Comparison of ENCODE assay signal across 8 cellular contexts in the genomic region with DNA sequence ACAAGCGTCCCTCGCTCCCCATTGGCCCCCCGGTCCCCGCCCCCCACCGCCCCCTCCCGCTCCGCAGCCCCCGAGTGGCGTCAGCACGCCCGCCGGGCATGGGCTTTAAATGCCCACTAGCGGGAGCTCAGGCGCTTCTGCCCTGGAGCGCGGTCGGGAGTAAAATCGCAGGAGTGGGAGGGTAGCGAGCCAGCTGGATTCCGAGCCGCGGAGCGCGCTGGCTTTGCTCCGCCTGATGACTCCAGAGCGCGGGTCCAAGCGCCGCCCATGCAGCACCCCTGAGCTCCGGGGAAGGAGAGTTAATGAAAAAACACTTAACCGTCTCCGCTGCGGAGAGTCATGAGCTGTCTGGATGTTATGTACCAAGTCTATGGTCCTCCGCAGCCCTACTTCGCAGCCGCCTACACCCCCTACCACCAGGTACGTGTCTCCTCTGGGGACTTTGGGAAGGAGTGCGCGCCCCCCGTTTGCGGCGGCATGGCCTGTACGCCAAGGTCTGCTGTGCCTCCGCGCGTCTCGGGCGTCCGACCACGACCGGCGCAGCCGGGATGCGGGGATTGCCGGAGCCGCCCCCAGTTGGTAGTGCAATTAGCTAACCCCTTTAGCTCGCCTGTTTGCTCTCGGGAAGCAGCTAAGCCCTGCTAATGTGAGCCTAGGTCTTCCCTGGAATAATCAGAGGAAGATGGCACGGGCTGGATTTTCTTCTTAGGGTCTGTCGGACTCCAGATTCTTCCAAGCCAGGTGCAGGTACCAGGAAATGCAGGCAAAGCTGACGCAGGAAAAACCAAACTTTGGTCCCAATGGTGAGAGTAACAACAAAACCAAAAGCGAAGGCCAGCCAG. TPM values are rescaled to one million over a fixed set of nuclear protein-coding genes. Genes with fewer than 3 reads are reported as not detected.
DNase-seq lines count a peak whose midpoint lies in the region; ATAC-seq and TF ChIP-seq lines count a peak whose summit lies in the region.

A gene with protein sequence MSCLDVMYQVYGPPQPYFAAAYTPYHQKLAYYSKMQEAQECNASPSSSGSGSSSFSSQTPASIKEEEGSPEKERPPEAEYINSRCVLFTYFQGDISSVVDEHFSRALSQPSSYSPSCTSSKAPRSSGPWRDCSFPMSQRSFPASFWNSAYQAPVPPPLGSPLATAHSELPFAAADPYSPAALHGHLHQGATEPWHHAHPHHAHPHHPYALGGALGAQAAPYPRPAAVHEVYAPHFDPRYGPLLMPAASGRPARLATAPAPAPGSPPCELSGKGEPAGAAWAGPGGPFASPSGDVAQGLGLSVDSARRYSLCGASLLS (plus strand): TSS at position 134 of the 842 bp plus-strand sequence. CDS start 206 bp downstream, at position 340.

- TF ChIP-seq CTCF in GM10248 (IDR thresholded peaks at IDR 0.05; ENCODE audit: control extremely low read depth, extremely low read depth, low read depth, missing control alignments) = no peak
- no peak for TF ChIP-seq CTCF in foreskin fibroblast (IDR thresholded peaks at IDR 0.05; ENCODE audit: low read depth, low read length)
- TF ChIP-seq CTCF in neural cell (IDR thresholded peaks at IDR 0.05; ENCODE audit: poor library complexity, severe bottlenecking) = peak; percentile 7

- POLR2A ChIA-PET in GM10248 (lab: Yijun Ruan, JAX) = interaction anchor here (0.6 kb wide), 1 partner anchor 857 kb away, joined by 5 read pairs; no protein-coding TSS in a partner anchor

- H3K4me3 ChIP-seq in foreskin fibroblast (ENCODE audit: low read depth in 1 of 2, low read length in 2 of 2) (peak within 1 kb of the TSS; percentile 43 to 54), neural cell (ENCODE audit: low read length) (peak within 1 kb of the TSS; percentile 67)

- H3K9me2 ChIP-seq in neural cell (ENCODE audit: insufficient read depth, low read length) = no peaks in the 10 kb centered on the region

- H3K27ac ChIP-seq in neural cell (ENCODE audit: low read length) = no peak within 1 kb of the TSS

- DNase-seq in GM10248 (ENCODE audit: extremely low spot score) (peak; percentile 25), T1000 (lab: John Stamatoyannopoulos, UW) (peak; percentile 57), foreskin fibroblast (peak; percentile 50 to 77)
- DNase-seq in activated effector memory CD4-positive, alpha-beta T cell treated with anti-CD3 and anti-CD28 coated beads, Interleukin-2, amount 50 U/mL, for 16 hours = no peak
- DNase-seq in stimulated activated CD4-positive, alpha-beta T cell treated with anti-CD3 and anti-CD28 coated beads, Interleukin-12 subunit alpha, Interleukin-12 subunit beta, amount 100 ng/mL, for 4 hours = no peak

- TF ChIP-seq EP300 in neural cell (conservative IDR thresholded peaks at IDR 0.05; ENCODE audit: poor library complexity, severe bottlenecking) = no peak

- peak within 1 kb of the TSS; percentile 54 for H3K4me2 ChIP-seq in neural cell (ENCODE audit: low read length)

- ATAC-seq in HG03039 (IDR thresholded peaks at IDR 0.05; ENCODE audit: unreplicated experiment) (peak; percentile 24), HG02588 (IDR thresholded peaks at IDR 0.05; ENCODE audit: unreplicated experiment) (no peak)

- H3K9ac ChIP-seq in neural cell (ENCODE audit: low read length) = no peak within 1 kb of the TSS

- H3F3A ChIP-seq in neural cell (ENCODE audit: insufficient read depth, low read length, poor library complexity, severe bottlenecking) = no peaks in the 10 kb centered on the region

- H3K9me3 ChIP-seq in neural cell (ENCODE audit: low read length) = no peaks in the 10 kb centered on the region

- H2AFZ ChIP-seq in neural cell (ENCODE audit: low read depth, low read length) = no peak within 1 kb of the TSS

- no peaks in the 10 kb centered on the region for H3K79me2 ChIP-seq in neural cell (replicated peaks; ENCODE audit: insufficient read depth, low read length)

- no peak for TF ChIP-seq RAD21 in neural cell (conservative IDR thresholded peaks at IDR 0.05)

- peaks cover 99% of the 10 kb centered on the region for H3K27me3 ChIP-seq in neural cell (ENCODE audit: insufficient read depth, low read depth, low read length)

- no peaks in the 10 kb centered on the region for H3K36me3 ChIP-seq in neural cell (ENCODE audit: insufficient read depth, low read length)

- CTCF ChIA-PET in GM10248 (lab: Yijun Ruan, JAX) = interaction anchor here (1.1 to 1.2 kb wide), 2 partner anchors 13 to 14 kb away, joined by 3 to 4 read pairs; no protein-coding TSS in a partner anchor

- H4K20me1 ChIP-seq in neural cell (ENCODE audit: insufficient read depth) = no peaks in the 10 kb centered on the region

TF ChIP-seq in neural cell, 6 proteins besides CTCF, POLR2A, EP300 and RAD21:
- TF ChIP-seq POLR2AphosphoS5 (IDR thresholded peaks at IDR 0.05) = peak; percentile 9
- no peak for TF ChIP-seq EZH2 (IDR thresholded peaks at IDR 0.05; ENCODE audit: borderline replicate concordance, insufficient read depth, low read length, poor library complexity, severe bottlenecking)
- no peak for TF ChIP-seq MXI1 (conservative IDR thresholded peaks at IDR 0.05; ENCODE audit: poor library complexity, severe bottlenecking)
- TF ChIP-seq SMC3 (conservative IDR thresholded peaks at IDR 0.05; ENCODE audit: poor library complexity) = no peak
- no peak for TF ChIP-seq TAF1 (IDR thresholded peaks at IDR 0.05; ENCODE audit: low read depth)
- TF ChIP-seq, protein P1, sequence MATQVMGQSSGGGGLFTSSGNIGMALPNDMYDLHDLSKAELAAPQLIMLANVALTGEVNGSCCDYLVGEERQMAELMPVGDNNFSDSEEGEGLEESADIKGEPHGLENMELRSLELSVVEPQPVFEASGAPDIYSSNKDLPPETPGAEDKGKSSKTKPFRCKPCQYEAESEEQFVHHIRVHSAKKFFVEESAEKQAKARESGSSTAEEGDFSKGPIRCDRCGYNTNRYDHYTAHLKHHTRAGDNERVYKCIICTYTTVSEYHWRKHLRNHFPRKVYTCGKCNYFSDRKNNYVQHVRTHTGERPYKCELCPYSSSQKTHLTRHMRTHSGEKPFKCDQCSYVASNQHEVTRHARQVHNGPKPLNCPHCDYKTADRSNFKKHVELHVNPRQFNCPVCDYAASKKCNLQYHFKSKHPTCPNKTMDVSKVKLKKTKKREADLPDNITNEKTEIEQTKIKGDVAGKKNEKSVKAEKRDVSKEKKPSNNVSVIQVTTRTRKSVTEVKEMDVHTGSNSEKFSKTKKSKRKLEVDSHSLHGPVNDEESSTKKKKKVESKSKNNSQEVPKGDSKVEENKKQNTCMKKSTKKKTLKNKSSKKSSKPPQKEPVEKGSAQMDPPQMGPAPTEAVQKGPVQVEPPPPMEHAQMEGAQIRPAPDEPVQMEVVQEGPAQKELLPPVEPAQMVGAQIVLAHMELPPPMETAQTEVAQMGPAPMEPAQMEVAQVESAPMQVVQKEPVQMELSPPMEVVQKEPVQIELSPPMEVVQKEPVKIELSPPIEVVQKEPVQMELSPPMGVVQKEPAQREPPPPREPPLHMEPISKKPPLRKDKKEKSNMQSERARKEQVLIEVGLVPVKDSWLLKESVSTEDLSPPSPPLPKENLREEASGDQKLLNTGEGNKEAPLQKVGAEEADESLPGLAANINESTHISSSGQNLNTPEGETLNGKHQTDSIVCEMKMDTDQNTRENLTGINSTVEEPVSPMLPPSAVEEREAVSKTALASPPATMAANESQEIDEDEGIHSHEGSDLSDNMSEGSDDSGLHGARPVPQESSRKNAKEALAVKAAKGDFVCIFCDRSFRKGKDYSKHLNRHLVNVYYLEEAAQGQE (IDR thresholded peaks at IDR 0.05; ENCODE audit: borderline replicate concordance) = no peak

RNA-seq across cellular contexts. Expression of the gene that starts here (rescaled TPM):
- not detected in 2 replicates for polyA plus RNA-seq in neural cell
- not detected in 2 replicates for polyA minus RNA-seq in neural cell

Comparison
In these comparisons a context has a peak if more than half of its experiments do, and no peak if none do; other contexts are left out.
1. DNase-seq: peak in GM10248 (single experiment), T1000 (single experiment) and foreskin fibroblast (2 of 2); none in activated effector memory CD4-positive, alpha-beta T cell treated with anti-CD3 and anti-CD28 coated beads, Interleukin-2, amount 50 U/mL, for 16 hours (single experiment) and stimulated activated CD4-positive, alpha-beta T cell treated with anti-CD3 and anti-CD28 coated beads, Interleukin-12 subunit alpha, Interleukin-12 subunit beta, amount 100 ng/mL, for 4 hours (single experiment).